ENCODE assay signal across 25 cellular contexts in the genomic region with DNA sequence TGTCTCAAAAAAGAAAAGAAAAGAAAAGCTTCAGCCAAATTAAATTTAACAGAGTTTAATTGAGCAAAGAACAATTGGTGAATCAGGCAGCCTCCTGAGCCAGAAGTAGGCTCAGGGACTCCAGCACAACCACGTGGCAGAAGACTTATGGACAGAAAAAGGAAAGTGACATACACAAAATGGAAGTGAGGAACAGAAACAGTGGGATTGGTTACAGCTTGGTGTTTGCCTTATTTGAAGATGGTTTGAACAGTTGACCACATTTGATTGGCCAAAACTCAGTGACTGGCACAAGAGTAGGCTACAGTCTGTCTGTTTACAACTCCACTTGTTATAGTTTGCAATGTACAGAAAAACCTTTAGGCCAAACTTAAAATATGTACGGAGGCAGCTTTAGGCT.
"Had no signal": no experiment of that assay in that cellular context is flagged by ENCODE, and none has a peak within 500 bp of the region (broad histone marks: within the 10 kb centered on the region; RNA-seq: fewer than 3 reads in every experiment).

No MANE protein-coding gene starts in this region.

- H3K9me3 Mint-ChIP-seq: activated naive CD4-positive, alpha-beta T cell treated with anti-CD3 and anti-CD28 coated beads, Interleukin-2, amount 10 ng/mL, durations not matched to agents 7 days and 5 days; activated naive CD8-positive, alpha-beta T cell treated with anti-CD3 and anti-CD28 coated beads, Interleukin-2, amount 50 U/mL, for 24 hours; brain; central memory CD8-positive, alpha-beta T cell; stimulated activated naive CD8-positive, alpha-beta T cell treated with anti-CD3 and anti-CD28 coated beads, Interleukin-15, Interleukin-2, amounts not matched to agents 100 ng/mL and 50 ng/mL, for 24 hours had no signal

- H3K4me3 ChIP-seq: neural progenitor cell, prostate gland, skin epidermis, transverse colon, vagina had no signal

- H3K4me3 Mint-ChIP-seq: activated naive CD4-positive, alpha-beta T cell treated with anti-CD3 and anti-CD28 coated beads, Interleukin-2, amount 10 ng/mL, durations not matched to agents 7 days and 5 days; activated naive CD8-positive, alpha-beta T cell treated with anti-CD3 and anti-CD28 coated beads, Interleukin-2, amount 50 U/mL, for 24 hours; brain; central memory CD8-positive, alpha-beta T cell; naive thymus-derived CD4-positive, alpha-beta T cell; neural progenitor cell; stimulated activated naive CD8-positive, alpha-beta T cell treated with anti-CD3 and anti-CD28 coated beads, Interleukin-15, Interleukin-2, amounts not matched to agents 100 ng/mL and 50 ng/mL, for 24 hours had no signal

- H3K27ac ChIP-seq: neural progenitor cell, prostate gland, transverse colon, vagina had no signal

- H3K36me3 ChIP-seq: neural progenitor cell, prostate gland, transverse colon, vagina had no signal

- H3K4me1 Mint-ChIP-seq: activated naive CD4-positive, alpha-beta T cell treated with anti-CD3 and anti-CD28 coated beads, Interleukin-2, amount 10 ng/mL, durations not matched to agents 7 days and 5 days; activated naive CD8-positive, alpha-beta T cell treated with anti-CD3 and anti-CD28 coated beads, Interleukin-2, amount 50 U/mL, for 24 hours; brain; central memory CD8-positive, alpha-beta T cell; naive thymus-derived CD4-positive, alpha-beta T cell had no signal

- H3K9me3 ChIP-seq: prostate gland, transverse colon, vagina had no signal

- DNase-seq: activated CD4-positive, alpha-beta T cell treated with anti-CD3 and anti-CD28 coated beads, Interleukin-2, amount 50 U/mL, for 1 hour; activated CD8-positive, alpha-beta memory T cell treated with anti-CD3 and anti-CD28 coated beads for 24 hours; activated CD8-positive, alpha-beta memory T cell treated with anti-CD3 and anti-CD28 coated beads, Interleukin-2, amount 50 U/mL, for 48 hours; activated effector memory CD4-positive, alpha-beta T cell treated with Interleukin-2 at 50 U/mL for 16 hours; activated naive CD4-positive, alpha-beta T cell treated with anti-CD3 and anti-CD28 coated beads, Interleukin-2, amount 10 ng/mL, durations not matched to agents 7 days and 5 days; activated naive CD8-positive, alpha-beta T cell treated with anti-CD3 and anti-CD28 coated beads, Interleukin-2, amount 50 U/mL, for 24 hours; activated T-cell treated with anti-CD3 and anti-CD28 coated beads, Interleukin-2, amount 50 U/mL, for 48 hours; anterior cingulate cortex; cortex of kidney; left ventricle myocardium superior; mesendoderm; naive thymus-derived CD4-positive, alpha-beta T cell; right cardiac atrium; stimulated activated CD4-positive, alpha-beta T cell treated with anti-CD3 and anti-CD28 coated beads, Interleukin-15, amount 100 ng/mL, for 24 hours; stimulated activated CD4-positive, alpha-beta T cell treated with anti-CD3 and anti-CD28 coated beads, Interleukin-2, amount 100 ng/mL, for 48 hours; T1000; transverse colon had no signal

- H3K27me3 Mint-ChIP-seq: activated naive CD4-positive, alpha-beta T cell treated with anti-CD3 and anti-CD28 coated beads, Interleukin-2, amount 10 ng/mL, durations not matched to agents 7 days and 5 days had no signal

- H3K27ac Mint-ChIP-seq: activated naive CD4-positive, alpha-beta T cell treated with anti-CD3 and anti-CD28 coated beads, Interleukin-2, amount 10 ng/mL, durations not matched to agents 7 days and 5 days; activated naive CD8-positive, alpha-beta T cell treated with anti-CD3 and anti-CD28 coated beads, Interleukin-2, amount 50 U/mL, for 24 hours; brain; naive thymus-derived CD4-positive, alpha-beta T cell; neural progenitor cell; stimulated activated naive CD8-positive, alpha-beta T cell treated with anti-CD3 and anti-CD28 coated beads, Interleukin-15, Interleukin-2, amounts not matched to agents 100 ng/mL and 50 ng/mL, for 24 hours had no signal

- H3K27me3 ChIP-seq: neural progenitor cell, transverse colon, vagina had no signal

- H3K4me2 ChIP-seq: neural progenitor cell had no signal

- ATAC-seq: activated CD4-positive, CD25-positive, alpha-beta regulatory T cell treated with anti-CD3 and anti-CD28 coated beads, Interleukin-2, amount 50 U/mL, for 24 hours; activated naive CD8-positive, alpha-beta T cell treated with anti-CD3 and anti-CD28 coated beads, Interleukin-2, amount 50 U/mL, for 24 hours; left ventricle myocardium superior; naive thymus-derived CD4-positive, alpha-beta T cell; right cardiac atrium had no signal

- H3K9ac ChIP-seq: neural progenitor cell had no signal

- H3K36me3 Mint-ChIP-seq: activated naive CD4-positive, alpha-beta T cell treated with anti-CD3 and anti-CD28 coated beads, Interleukin-2, amount 10 ng/mL, durations not matched to agents 7 days and 5 days; brain; naive thymus-derived CD4-positive, alpha-beta T cell; neural progenitor cell had no signal

- H3K4me1 ChIP-seq: prostate gland, vagina had no signal
